17 cellular contexts compared by ENCODE assay signal in genomic region chr10:48683893-48684292, GRCh38. TPM values are rescaled to one million over a fixed set of nuclear protein-coding genes. Genes with fewer than 3 reads are reported as not detected.
DNase-seq lines count a peak whose midpoint lies in the region; ATAC-seq and TF ChIP-seq lines count a peak whose summit lies in the region.
"Had no signal": no experiment of that assay in that cellular context is flagged by ENCODE, and none has a peak within 500 bp of the region (broad histone marks: within the 10 kb centered on the region; RNA-seq: fewer than 3 reads in every experiment).

No MANE protein-coding gene starts in this region.

- no TSS peak for BruUV-seq in OCI-LY7 (replicated peaks; lab: Mats Ljungman, UMichigan)

- peaks cover 38% of the 10 kb centered on the region for H3K79me2 ChIP-seq in OCI-LY7 (ENCODE audit: insufficient read depth, low read depth, low read length)
- H3K79me2 ChIP-seq in trophoblast cell (ENCODE audit: control insufficient read depth, insufficient read depth, low read length, poor library complexity), result no peaks in the 10 kb centered on the region

- H3K4me2 ChIP-seq in OCI-LY7 (ENCODE audit: low read length), result peak overlapping the region; percentile 89
- no peak overlapping the region for H3K4me2 ChIP-seq in trophoblast cell (ENCODE audit: low read length)

- TF ChIP-seq POLR2A in esophagus muscularis mucosa (IDR thresholded peaks at IDR 0.05; ENCODE audit: low read depth), result no peak

- peaks cover under 1% of the 10 kb centered on the region for H3K9me3 Mint-ChIP-seq in activated T-helper 17 cell treated with anti-CD3 and anti-CD28 coated beads, Interleukin-2, amount 50 U/mL, for 72 hours
- H3K9me3 Mint-ChIP-seq in CD8-positive, alpha-beta memory T cell, result no peaks in the 10 kb centered on the region
- H3K9me3 Mint-ChIP-seq: natural killer cell had no signal

- H3K4me1 ChIP-seq in OCI-LY7 (ENCODE audit: insufficient read depth, low read length, poor library complexity, severe bottlenecking) (peaks cover 70% of the 10 kb centered on the region), trophoblast cell (ENCODE audit: control insufficient read depth in 1 of 2, insufficient read depth in 2 of 2, low read length in 2 of 2) (no peaks in the 10 kb centered on the region), esophagus muscularis mucosa (no peaks in the 10 kb centered on the region)
- no peaks in the 10 kb centered on the region for H3K4me1 ChIP-seq in CD8-positive, alpha-beta memory T cell (ENCODE audit: insufficient read depth, low read length)
- H3K4me1 ChIP-seq: lower lobe of right lung, upper lobe of left lung had no signal

- peak; percentile 32 for ATAC-seq in GM21825 (IDR thresholded peaks at IDR 0.05; ENCODE audit: unreplicated experiment)
- ATAC-seq in activated T-helper 17 cell treated with anti-CD3 and anti-CD28 coated beads, Interleukin-2, amount 50 U/mL, for 72 hours (replicated peaks), result no peak
- ATAC-seq: PC-3 had no signal

- POLR2A ChIA-PET in OCI-LY7 (lab: Charles Lee), result interaction anchor here (0.7 to 4.3 kb wide), 8 partner anchors 13 to 106 kb away, joined by 3 to 71 read pairs (median 5); no protein-coding TSS in a partner anchor
- POLR2A ChIA-PET in CD8-positive, alpha-beta memory T cell (lab: Charles Lee), result no interaction called here

- no peak overlapping the region for H3K14ac ChIP-seq in trophoblast cell (ENCODE audit: low read length)

- H3K4ac ChIP-seq in trophoblast cell (ENCODE audit: low read depth, low read length), result no peak overlapping the region

- H3K4me1 Mint-ChIP-seq in activated T-helper 17 cell treated with anti-CD3 and anti-CD28 coated beads, Interleukin-2, amount 50 U/mL, for 72 hours, result no peaks in the 10 kb centered on the region
- no peaks in the 10 kb centered on the region for H3K4me1 Mint-ChIP-seq in CD8-positive, alpha-beta memory T cell

- H3K9me2 ChIP-seq in OCI-LY7 (ENCODE audit: insufficient read depth, low read length), result no peaks in the 10 kb centered on the region

- peaks cover 4% of the 10 kb centered on the region; the same call in 1 of the 2 replicates for H4K20me1 ChIP-seq in OCI-LY7 (ENCODE audit: insufficient read depth, low read length)

- H2BK12ac ChIP-seq in trophoblast cell (ENCODE audit: low read length), result no peak overlapping the region

- no peak for TF ChIP-seq EP300 in esophagus muscularis mucosa (IDR thresholded peaks at IDR 0.05)

- H3K23ac ChIP-seq in trophoblast cell (ENCODE audit: low read length), result no peak overlapping the region

- H3K4me3 Mint-ChIP-seq in activated T-helper 17 cell treated with anti-CD3 and anti-CD28 coated beads, Interleukin-2, amount 50 U/mL, for 72 hours, result no peak overlapping the region
- H3K4me3 Mint-ChIP-seq in CD8-positive, alpha-beta memory T cell, result no peak overlapping the region
- H3K4me3 Mint-ChIP-seq: natural killer cell had no signal

- H3K18ac ChIP-seq in trophoblast cell (ENCODE audit: low read length), result no peak overlapping the region

- no peak overlapping the region for H2BK5ac ChIP-seq in trophoblast cell (ENCODE audit: low read depth, low read length, poor library complexity)

- no peaks in the 10 kb centered on the region for H3K27me3 ChIP-seq in trophoblast cell (ENCODE audit: insufficient read depth, low read length)
- no peaks in the 10 kb centered on the region for H3K27me3 ChIP-seq in esophagus muscularis mucosa
- H3K27me3 ChIP-seq in CD8-positive, alpha-beta memory T cell (ENCODE audit: insufficient read depth, low read length, poor library complexity, severe bottlenecking), result no peaks in the 10 kb centered on the region
- H3K27me3 ChIP-seq: upper lobe of left lung had no signal

- TF ChIP-seq CTCF in GM13977 (IDR thresholded peaks at IDR 0.05; ENCODE audit: extremely low read depth, insufficient read depth, missing control alignments) (no peak), OCI-LY7 (conservative IDR thresholded peaks at IDR 0.05; ENCODE audit: low read length) (no peak), esophagus muscularis mucosa (IDR thresholded peaks at IDR 0.05) (no peak)

- peak overlapping the region; percentile 76 for H3K4me3 ChIP-seq in OCI-LY7 (ENCODE audit: low read depth, low read length, poor library complexity, severe bottlenecking)
- H3K4me3 ChIP-seq in trophoblast cell (ENCODE audit: low read depth, low read length), result no peak overlapping the region
- H3K4me3 ChIP-seq in esophagus muscularis mucosa, result no peak overlapping the region
- no peak overlapping the region for H3K4me3 ChIP-seq in CD8-positive, alpha-beta memory T cell (ENCODE audit: low read length)

- WGBS in trophoblast cell (ENCODE audit: extremely low coverage, insufficient coverage, insufficient read length), result no CpG with 5 or more reads among the region's 5 CpGs
- WGBS in esophagus muscularis mucosa, result 73% methylated on average over 5 of the region's 5 CpGs

- no peaks in the 10 kb centered on the region for H3K36me3 Mint-ChIP-seq in activated T-helper 17 cell treated with anti-CD3 and anti-CD28 coated beads, Interleukin-2, amount 50 U/mL, for 72 hours (ENCODE audit: low read depth)
- no peaks in the 10 kb centered on the region for H3K36me3 Mint-ChIP-seq in CD8-positive, alpha-beta memory T cell
- H3K36me3 Mint-ChIP-seq: natural killer cell had no signal

- CTCF ChIA-PET in OCI-LY7 (lab: Charles Lee; ENCODE audit: unreplicated experiment), result interaction anchor here (0.6 to 1.5 kb wide), 2 partner anchors 11 to 16 kb away, joined by 3 to 4 read pairs; no protein-coding TSS in a partner anchor
- CTCF ChIA-PET in CD8-positive, alpha-beta memory T cell (lab: Charles Lee), result no interaction called here

- no peak overlapping the region for H3K27ac Mint-ChIP-seq in activated T-helper 17 cell treated with anti-CD3 and anti-CD28 coated beads, Interleukin-2, amount 50 U/mL, for 72 hours
- H3K27ac Mint-ChIP-seq in CD8-positive, alpha-beta memory T cell, result no peak overlapping the region

- intact Hi-C loops in OCI-LY7 (cut with micrococcal nuclease; ENCODE audit: unreplicated experiment) (loop anchor here (1.0 kb wide), 1 partner anchor 13 kb away; no protein-coding TSS in a partner anchor), esophagus muscularis mucosa (cut with DNase I) (no loop called here)

- H3K27ac ChIP-seq in OCI-LY7 (ENCODE audit: low read depth, low read length, poor library complexity, severe bottlenecking) (peak overlapping the region; percentile 95), trophoblast cell (ENCODE audit: low read depth, low read length) (no peak overlapping the region), esophagus muscularis mucosa (replicated peaks in 1 of 4) (no peak overlapping the region)
- no peak overlapping the region for H3K27ac ChIP-seq in CD8-positive, alpha-beta memory T cell (ENCODE audit: low read depth, low read length)
- H3K27ac ChIP-seq: C4-2B had no signal

- H2AFZ ChIP-seq in OCI-LY7 (ENCODE audit: low read length) (peak overlapping the region; percentile 44; the same call in 1 of the 2 replicates), trophoblast cell (ENCODE audit: insufficient read depth, low read length, poor library complexity) (no peak overlapping the region)

- no peak overlapping the region for H4K91ac ChIP-seq in trophoblast cell (ENCODE audit: low read depth, low read length)

- in situ Hi-C loops in GM13977 (cut with MboI; ENCODE audit: low pct_unique_long_range_greater_than_20kb, low sequenced_read_pairs, unreplicated experiment), result no loop called here

- peak overlapping the region; percentile 58 for H3K9ac ChIP-seq in trophoblast cell (ENCODE audit: low read length)

- H4K8ac ChIP-seq in trophoblast cell (ENCODE audit: low read depth, low read length), result no peak overlapping the region

- no peak overlapping the region for H2BK120ac ChIP-seq in trophoblast cell (ENCODE audit: insufficient read depth, low read length, poor library complexity)

- H3K79me1 ChIP-seq in trophoblast cell (ENCODE audit: low read length), result no peaks in the 10 kb centered on the region

- DNase-seq in GM13977 (ENCODE audit: low spot score) (peak; percentile 51), OCI-LY7 (ENCODE audit: low spot score) (peak; percentile 87), trophoblast cell (no peak), esophagus muscularis mucosa (ENCODE audit: extremely low spot score) (no peak)
- DNase-seq in activated naive CD4-positive, alpha-beta T cell treated with anti-CD3 and anti-CD28 coated beads, Interleukin-2, amount 50 U/mL, for 16 hours, result no peak
- DNase-seq in CD8-positive, alpha-beta memory T cell, result no peak
- DNase-seq: dermis blood vessel endothelial cell; EL; natural killer cell; PC-3; stimulated activated CD4-positive, alpha-beta T cell treated with anti-CD3 and anti-CD28 coated beads, Interleukin-2, amount 100 ng/mL, for 24 hours; stimulated activated CD8-positive, alpha-beta memory T cell treated with anti-CD3 and anti-CD28 coated beads, Interleukin-4, amount 100 ng/mL, for 48 hours had no signal

- H4K12ac ChIP-seq in trophoblast cell (ENCODE audit: low read depth, low read length), result no peak overlapping the region

- H3K36me3 ChIP-seq in OCI-LY7 (ENCODE audit: insufficient read depth, low read length) (peaks cover 18% of the 10 kb centered on the region), trophoblast cell (ENCODE audit: control insufficient read depth in 1 of 2, insufficient read depth in 2 of 2, low read length in 2 of 2) (no peaks in the 10 kb centered on the region), esophagus muscularis mucosa (no peaks in the 10 kb centered on the region)
- H3K36me3 ChIP-seq in CD8-positive, alpha-beta memory T cell (ENCODE audit: insufficient read depth, low read length), result no peaks in the 10 kb centered on the region
- H3K36me3 ChIP-seq: lower lobe of right lung, upper lobe of left lung had no signal

- no peak overlapping the region for H2AK5ac ChIP-seq in trophoblast cell (ENCODE audit: low read length)

- H3K9me3 ChIP-seq in OCI-LY7 (ENCODE audit: low read length), result peaks cover 7% of the 10 kb centered on the region; the same call in 1 of the 2 replicates
- H3K9me3 ChIP-seq in trophoblast cell (ENCODE audit: insufficient read depth, low read depth, low read length), result peaks cover 1% of the 10 kb centered on the region
- peaks cover 0 to 8% (median 3%) of the 10 kb centered on the region in 4 donors for H3K9me3 ChIP-seq in esophagus muscularis mucosa
- H3K9me3 ChIP-seq in CD8-positive, alpha-beta memory T cell (ENCODE audit: low read length), result no peaks in the 10 kb centered on the region
- H3K9me3 ChIP-seq: upper lobe of left lung had no signal

- peaks cover 10% of the 10 kb centered on the region for H3K27me3 Mint-ChIP-seq in activated T-helper 17 cell treated with anti-CD3 and anti-CD28 coated beads, Interleukin-2, amount 50 U/mL, for 72 hours
- H3K27me3 Mint-ChIP-seq in CD8-positive, alpha-beta memory T cell, result no peaks in the 10 kb centered on the region

RNA-seq across cellular contexts. Expression of gene WDFY4, which starts 0.8 kb away (rescaled TPM):
- total RNA-seq in OCI-LY7 (2014; rRNA removed; shearing (Covaris generic)), result 41.6 and 51.5 TPM in 2 replicates
- total RNA-seq in OCI-LY7 (2022), result 80.0 and 85.6 TPM in 2 replicates
- 0.01 and 0.04 TPM in 2 replicates for polyA plus RNA-seq in trophoblast cell (2013)
- total RNA-seq in esophagus muscularis mucosa, result 1 to 10 TPM; 2.3 to 7.3 (median 5.2) TPM
- total RNA-seq in activated T-helper 17 cell treated with anti-CD3 and anti-CD28 coated beads, Interleukin-2, amount 50 U/mL, for 72 hours, result under 1 TPM; 0.35 to 0.90 TPM
- total RNA-seq in CD8-positive, alpha-beta memory T cell, result under 1 TPM; 0.20 to 0.35 TPM
- polyA plus RNA-seq in CD8-positive, alpha-beta memory T cell, result not detected
- total RNA-seq: PC-3 had no signal

Comparison
In these comparisons a context has a peak if more than half of its experiments do, and no peak if none do; other contexts are left out.
1. DNase-seq: peak in GM13977 (single experiment) and OCI-LY7 (single experiment); none in trophoblast cell (0 of 2), activated naive CD4-positive, alpha-beta T cell treated with anti-CD3 and anti-CD28 coated beads, Interleukin-2, amount 50 U/mL, for 16 hours (single experiment), esophagus muscularis mucosa (single experiment) and CD8-positive, alpha-beta memory T cell (0 of 5).
2. RNA of gene WDFY4, which starts 0.8 kb away (total RNA-seq): 41.6 to 85.6 TPM in OCI-LY7; 2.3 to 7.3 TPM in esophagus muscularis mucosa, 0.35 to 0.90 TPM in activated T-helper 17 cell treated with anti-CD3 and anti-CD28 coated beads, Interleukin-2, amount 50 U/mL, for 72 hours and 0.20 to 0.35 TPM in CD8-positive, alpha-beta memory T cell; every median in the first group is over 4 times any median in the second.